ENCODE assay signal across 8 cellular contexts in the genomic region with DNA sequence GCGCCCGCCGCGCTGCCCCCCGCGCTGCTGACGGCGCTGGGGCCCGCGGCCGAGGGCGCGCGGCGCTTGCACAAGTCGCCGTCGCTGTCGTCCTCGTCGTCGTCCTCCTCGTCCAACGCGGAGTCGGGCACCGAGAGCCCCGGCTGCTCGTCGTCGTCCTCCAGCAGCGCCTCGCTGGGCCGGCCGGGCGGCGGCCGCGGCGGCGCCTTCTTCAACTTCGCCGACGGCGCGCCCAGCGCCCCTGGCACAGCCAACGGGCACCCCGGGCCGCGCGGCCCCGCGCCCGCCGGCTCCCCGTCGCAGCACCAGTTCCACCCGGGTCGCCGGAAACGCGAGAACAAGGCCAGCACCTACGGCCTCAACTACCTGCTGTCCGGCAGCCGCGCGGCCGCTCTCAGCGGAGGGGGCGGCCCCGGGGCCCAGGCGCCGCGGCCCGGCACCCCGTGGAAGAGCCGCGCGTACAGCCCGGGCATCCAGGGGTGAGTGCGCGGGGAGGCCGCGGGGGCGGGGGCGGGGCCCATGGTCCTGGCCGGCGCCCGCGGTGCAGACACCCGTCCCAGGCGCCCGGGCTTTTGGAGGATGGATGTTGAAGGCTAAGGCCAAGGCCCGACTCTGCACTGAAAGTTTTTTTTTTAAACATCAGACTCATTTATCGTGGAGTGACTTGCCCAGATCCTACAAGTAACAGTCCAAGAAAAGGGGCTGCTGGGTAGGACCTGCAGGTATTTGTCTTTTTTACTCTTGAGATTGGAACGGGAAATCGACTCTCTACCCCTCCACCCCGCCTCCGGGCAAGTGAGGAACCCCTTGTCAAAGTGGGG. TPM values are rescaled to one million over a fixed set of nuclear protein-coding genes. Genes with fewer than 3 reads are reported as not detected.
DNase-seq lines count a peak whose midpoint lies in the region; ATAC-seq and TF ChIP-seq lines count a peak whose summit lies in the region.

No MANE protein-coding gene starts in this region.

- H3K4me1 Mint-ChIP-seq in stimulated activated memory B cell treated with anti-CD40 and anti-IgM and Interleukin-4, amounts not matched to agents 10 μg/mL and 1 μg/mL and 100 μg/mL, for 72 hours = peaks cover 58% of the 10 kb centered on the region

- 0 to 1% (median 0%) methylated on average over 5 to 100 of the region's 100 CpGs for WGBS in adrenal gland, 4 donors

- peak overlapping the region; percentile 65; the same call in 1 of the 2 replicates for H3K9ac ChIP-seq in iPS-20b (ENCODE audit: low read depth, low read length)

- H3K9me3 ChIP-seq in adrenal gland (replicated peaks in 1 of 3) = no peaks in the 10 kb centered on the region
- H3K9me3 ChIP-seq in iPS-20b (ENCODE audit: insufficient read depth, low read depth, low read length) = no peaks in the 10 kb centered on the region

- H3K4me1 ChIP-seq in adrenal gland (replicated peaks in 1 of 2) (peaks cover 15 to 45% of the 10 kb centered on the region in 2 donors), iPS-20b (ENCODE audit: insufficient read depth, low read length) (peaks cover 18% of the 10 kb centered on the region)

- TF ChIP-seq CTCF in GM12865 (IDR thresholded peaks at IDR 0.05; ENCODE audit: insufficient read depth, low read depth, low read length, missing control alignments) (no peak), adrenal gland (IDR thresholded peaks at IDR 0.05) (no peak)

- no peak overlapping the region for H3K27ac Mint-ChIP-seq in stimulated activated memory B cell treated with anti-CD40 and anti-IgM and Interleukin-4, amounts not matched to agents 10 μg/mL and 1 μg/mL and 100 μg/mL, for 72 hours

- no peaks in the 10 kb centered on the region for H3K27me3 Mint-ChIP-seq in stimulated activated memory B cell treated with anti-CD40 and anti-IgM and Interleukin-4, amounts not matched to agents 10 μg/mL and 1 μg/mL and 100 μg/mL, for 72 hours

- H3K9me3 Mint-ChIP-seq in stimulated activated memory B cell treated with anti-CD40 and anti-IgM and Interleukin-4, amounts not matched to agents 10 μg/mL and 1 μg/mL and 100 μg/mL, for 72 hours = no peaks in the 10 kb centered on the region

- no peak for ATAC-seq in stimulated activated memory B cell treated with anti-CD40 and anti-IgM and Interleukin-4, amounts not matched to agents 10 μg/mL and 1 μg/mL and 100 μg/mL, for 72 hours
- ATAC-seq in GM19351 (IDR thresholded peaks at IDR 0.05; ENCODE audit: unreplicated experiment) = no peak

- H3K4me3 ChIP-seq in GM12865 (ENCODE audit: low read depth, low read length) = peak overlapping the region; percentile 86
- peak overlapping the region in 2 of 4 donors; percentile 24 to 94 for H3K4me3 ChIP-seq in adrenal gland
- peak overlapping the region; percentile 84 for H3K4me3 ChIP-seq in iPS-20b (ENCODE audit: low read length)

- intact Hi-C loops in adrenal gland (cut with DNase I) = loop anchor here in 1 of 2 donors (10.0 kb wide), 1 partner anchor 80 kb away; a partner anchor contains a TSS

- DNase-seq in GM12865 (ENCODE audit: low read depth) (no peak), NCI-H774 (lab: John Stamatoyannopoulos, UW) (peak; percentile 26), adrenal gland (peak in 5 of 7 donors; percentile 41 to 54 (median 47)), NCI-H345 treated with DMSO at 0.1 percent for 48 hours (lab: John Stamatoyannopoulos, UW; ENCODE audit: unreplicated experiment) (no peak), glomerular visceral epithelial cell (ENCODE audit: extremely low spot score) (no peak)

- no peaks in the 10 kb centered on the region for H3K36me3 ChIP-seq in adrenal gland (replicated peaks in 1 of 2)
- H3K36me3 ChIP-seq in iPS-20b (ENCODE audit: insufficient read depth, low read depth, low read length) = no peaks in the 10 kb centered on the region

- peak overlapping the region; percentile 80 for H3K4me3 Mint-ChIP-seq in stimulated activated memory B cell treated with anti-CD40 and anti-IgM and Interleukin-4, amounts not matched to agents 10 μg/mL and 1 μg/mL and 100 μg/mL, for 72 hours

- peak in 1 of 2 donors; percentile 16 for TF ChIP-seq POLR2A in adrenal gland (IDR thresholded peaks at IDR 0.05)

- peaks cover 28% of the 10 kb centered on the region for H3K36me3 Mint-ChIP-seq in stimulated activated memory B cell treated with anti-CD40 and anti-IgM and Interleukin-4, amounts not matched to agents 10 μg/mL and 1 μg/mL and 100 μg/mL, for 72 hours

- no peaks in the 10 kb centered on the region for H3K27me3 ChIP-seq in adrenal gland
- peaks cover 23% of the 10 kb centered on the region for H3K27me3 ChIP-seq in iPS-20b (ENCODE audit: insufficient read depth, low read length)

- H3K27ac ChIP-seq in adrenal gland (peak overlapping the region in 4 of 5 donors; percentile 60 to 99 (median 76)), iPS-20b (ENCODE audit: low read length) (no peak overlapping the region)

RNA-seq across cellular contexts. Expression of a gene that starts 1.2 kb away (rescaled TPM):
- total RNA-seq in adrenal gland = 10 to 100 TPM in 7 of 8 donors, 1 to 10 TPM in 1; 9.5 to 24.4 (median 15.5) TPM
- polyA plus RNA-seq in adrenal gland = 10 to 100 TPM in 2 of 3 donors, 1 to 10 TPM in 1; 9.9 to 16.8 (median 15.4) TPM

Comparison
In these comparisons a context has a peak if more than half of its experiments do, and no peak if none do; other contexts are left out.
1. DNase-seq: peak in NCI-H774 (single experiment) and adrenal gland (5 of 7); none in GM12865 (single experiment), NCI-H345 treated with DMSO at 0.1 percent for 48 hours (single experiment) and glomerular visceral epithelial cell (single experiment).